Comparison of ENCODE assay signal across 2 cellular contexts in the genomic region with DNA sequence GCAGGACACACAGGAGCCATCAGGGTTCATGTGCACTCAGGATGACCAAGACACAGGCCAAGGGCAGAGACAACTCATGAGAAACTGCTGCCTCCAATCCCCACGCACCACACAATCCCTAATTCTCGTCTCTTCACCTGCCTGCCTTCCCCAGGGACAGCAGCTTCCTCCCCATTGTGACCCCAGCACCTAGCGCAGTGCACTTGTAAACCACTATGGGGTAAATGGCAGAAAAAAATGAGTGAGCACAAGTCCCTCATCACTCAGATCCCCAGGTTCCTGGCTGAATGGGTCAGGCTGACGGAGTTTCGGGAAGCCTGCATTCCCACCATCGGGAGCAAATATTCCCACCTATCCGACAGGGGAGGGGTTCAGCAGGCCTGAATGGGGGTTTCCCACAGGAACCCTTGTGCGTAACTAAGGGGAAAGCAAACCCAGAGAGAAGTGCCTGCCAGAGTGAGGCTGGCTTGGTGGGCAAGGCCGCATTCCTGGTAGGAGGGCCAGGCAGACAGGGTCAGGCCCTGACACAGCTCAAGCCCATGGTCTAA.
TF ChIP-seq lines count a peak whose summit lies in the region.

No MANE protein-coding gene starts in this region.

TF ChIP-seq in SK-N-SH, 30 proteins besides CTCF, POLR2A, EP300 and RAD21 (continued from another document):
- TF ChIP-seq, protein P1, sequence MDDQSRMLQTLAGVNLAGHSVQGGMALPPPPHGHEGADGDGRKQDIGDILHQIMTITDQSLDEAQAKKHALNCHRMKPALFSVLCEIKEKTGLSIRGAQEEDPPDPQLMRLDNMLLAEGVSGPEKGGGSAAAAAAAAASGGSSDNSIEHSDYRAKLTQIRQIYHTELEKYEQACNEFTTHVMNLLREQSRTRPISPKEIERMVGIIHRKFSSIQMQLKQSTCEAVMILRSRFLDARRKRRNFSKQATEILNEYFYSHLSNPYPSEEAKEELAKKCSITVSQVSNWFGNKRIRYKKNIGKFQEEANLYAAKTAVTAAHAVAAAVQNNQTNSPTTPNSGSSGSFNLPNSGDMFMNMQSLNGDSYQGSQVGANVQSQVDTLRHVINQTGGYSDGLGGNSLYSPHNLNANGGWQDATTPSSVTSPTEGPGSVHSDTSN (IDR thresholded peaks at IDR 0.05): no peak
- TF ChIP-seq GATA2 (CRISPR knock-in tag; IDR thresholded peaks at IDR 0.05) (no peak), GABPA (IDR thresholded peaks at IDR 0.05; ENCODE audit: low read depth) (no peak), FOSL2 (IDR thresholded peaks at IDR 0.05; ENCODE audit: borderline replicate concordance, low read depth) (no peak), POLR2AphosphoS5 (IDR thresholded peaks at IDR 0.05; ENCODE audit: low read depth, low read length) (no peak), YY1 (IDR thresholded peaks at IDR 0.05; ENCODE audit: low read depth) (no peak), NRF1 (IDR thresholded peaks at IDR 0.05; ENCODE audit: low read depth, low read length) (no peak), TCF12 (IDR thresholded peaks at IDR 0.05) (no peak), JUND (IDR thresholded peaks at IDR 0.05) (no peak), RCOR1 (IDR thresholded peaks at IDR 0.05; ENCODE audit: low read length) (no peak)
- TF ChIP-seq, protein P2, sequence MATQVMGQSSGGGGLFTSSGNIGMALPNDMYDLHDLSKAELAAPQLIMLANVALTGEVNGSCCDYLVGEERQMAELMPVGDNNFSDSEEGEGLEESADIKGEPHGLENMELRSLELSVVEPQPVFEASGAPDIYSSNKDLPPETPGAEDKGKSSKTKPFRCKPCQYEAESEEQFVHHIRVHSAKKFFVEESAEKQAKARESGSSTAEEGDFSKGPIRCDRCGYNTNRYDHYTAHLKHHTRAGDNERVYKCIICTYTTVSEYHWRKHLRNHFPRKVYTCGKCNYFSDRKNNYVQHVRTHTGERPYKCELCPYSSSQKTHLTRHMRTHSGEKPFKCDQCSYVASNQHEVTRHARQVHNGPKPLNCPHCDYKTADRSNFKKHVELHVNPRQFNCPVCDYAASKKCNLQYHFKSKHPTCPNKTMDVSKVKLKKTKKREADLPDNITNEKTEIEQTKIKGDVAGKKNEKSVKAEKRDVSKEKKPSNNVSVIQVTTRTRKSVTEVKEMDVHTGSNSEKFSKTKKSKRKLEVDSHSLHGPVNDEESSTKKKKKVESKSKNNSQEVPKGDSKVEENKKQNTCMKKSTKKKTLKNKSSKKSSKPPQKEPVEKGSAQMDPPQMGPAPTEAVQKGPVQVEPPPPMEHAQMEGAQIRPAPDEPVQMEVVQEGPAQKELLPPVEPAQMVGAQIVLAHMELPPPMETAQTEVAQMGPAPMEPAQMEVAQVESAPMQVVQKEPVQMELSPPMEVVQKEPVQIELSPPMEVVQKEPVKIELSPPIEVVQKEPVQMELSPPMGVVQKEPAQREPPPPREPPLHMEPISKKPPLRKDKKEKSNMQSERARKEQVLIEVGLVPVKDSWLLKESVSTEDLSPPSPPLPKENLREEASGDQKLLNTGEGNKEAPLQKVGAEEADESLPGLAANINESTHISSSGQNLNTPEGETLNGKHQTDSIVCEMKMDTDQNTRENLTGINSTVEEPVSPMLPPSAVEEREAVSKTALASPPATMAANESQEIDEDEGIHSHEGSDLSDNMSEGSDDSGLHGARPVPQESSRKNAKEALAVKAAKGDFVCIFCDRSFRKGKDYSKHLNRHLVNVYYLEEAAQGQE (IDR thresholded peaks at IDR 0.05; ENCODE audit: low read depth, low read length): no peak

TF ChIP-seq in SK-N-SH treated with all-trans-retinoic acid at 6 μM for 48 hours, 23 proteins besides CTCF, POLR2A, EP300 and RAD21:
- TF ChIP-seq, protein P3, sequence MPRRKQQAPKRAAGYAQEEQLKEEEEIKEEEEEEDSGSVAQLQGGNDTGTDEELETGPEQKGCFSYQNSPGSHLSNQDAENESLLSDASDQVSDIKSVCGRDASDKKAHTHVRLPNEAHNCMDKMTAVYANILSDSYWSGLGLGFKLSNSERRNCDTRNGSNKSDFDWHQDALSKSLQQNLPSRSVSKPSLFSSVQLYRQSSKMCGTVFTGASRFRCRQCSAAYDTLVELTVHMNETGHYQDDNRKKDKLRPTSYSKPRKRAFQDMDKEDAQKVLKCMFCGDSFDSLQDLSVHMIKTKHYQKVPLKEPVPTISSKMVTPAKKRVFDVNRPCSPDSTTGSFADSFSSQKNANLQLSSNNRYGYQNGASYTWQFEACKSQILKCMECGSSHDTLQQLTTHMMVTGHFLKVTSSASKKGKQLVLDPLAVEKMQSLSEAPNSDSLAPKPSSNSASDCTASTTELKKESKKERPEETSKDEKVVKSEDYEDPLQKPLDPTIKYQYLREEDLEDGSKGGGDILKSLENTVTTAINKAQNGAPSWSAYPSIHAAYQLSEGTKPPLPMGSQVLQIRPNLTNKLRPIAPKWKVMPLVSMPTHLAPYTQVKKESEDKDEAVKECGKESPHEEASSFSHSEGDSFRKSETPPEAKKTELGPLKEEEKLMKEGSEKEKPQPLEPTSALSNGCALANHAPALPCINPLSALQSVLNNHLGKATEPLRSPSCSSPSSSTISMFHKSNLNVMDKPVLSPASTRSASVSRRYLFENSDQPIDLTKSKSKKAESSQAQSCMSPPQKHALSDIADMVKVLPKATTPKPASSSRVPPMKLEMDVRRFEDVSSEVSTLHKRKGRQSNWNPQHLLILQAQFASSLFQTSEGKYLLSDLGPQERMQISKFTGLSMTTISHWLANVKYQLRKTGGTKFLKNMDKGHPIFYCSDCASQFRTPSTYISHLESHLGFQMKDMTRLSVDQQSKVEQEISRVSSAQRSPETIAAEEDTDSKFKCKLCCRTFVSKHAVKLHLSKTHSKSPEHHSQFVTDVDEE (CRISPR knock-in tag; IDR thresholded peaks at IDR 0.05): no peak
- no peak for TF ChIP-seq OSR1 (CRISPR knock-in tag; IDR thresholded peaks at IDR 0.05)
- TF ChIP-seq ARNTL (CRISPR knock-in tag; IDR thresholded peaks at IDR 0.05; ENCODE audit: borderline replicate concordance, low read depth): no peak
- TF ChIP-seq, protein P4, sequence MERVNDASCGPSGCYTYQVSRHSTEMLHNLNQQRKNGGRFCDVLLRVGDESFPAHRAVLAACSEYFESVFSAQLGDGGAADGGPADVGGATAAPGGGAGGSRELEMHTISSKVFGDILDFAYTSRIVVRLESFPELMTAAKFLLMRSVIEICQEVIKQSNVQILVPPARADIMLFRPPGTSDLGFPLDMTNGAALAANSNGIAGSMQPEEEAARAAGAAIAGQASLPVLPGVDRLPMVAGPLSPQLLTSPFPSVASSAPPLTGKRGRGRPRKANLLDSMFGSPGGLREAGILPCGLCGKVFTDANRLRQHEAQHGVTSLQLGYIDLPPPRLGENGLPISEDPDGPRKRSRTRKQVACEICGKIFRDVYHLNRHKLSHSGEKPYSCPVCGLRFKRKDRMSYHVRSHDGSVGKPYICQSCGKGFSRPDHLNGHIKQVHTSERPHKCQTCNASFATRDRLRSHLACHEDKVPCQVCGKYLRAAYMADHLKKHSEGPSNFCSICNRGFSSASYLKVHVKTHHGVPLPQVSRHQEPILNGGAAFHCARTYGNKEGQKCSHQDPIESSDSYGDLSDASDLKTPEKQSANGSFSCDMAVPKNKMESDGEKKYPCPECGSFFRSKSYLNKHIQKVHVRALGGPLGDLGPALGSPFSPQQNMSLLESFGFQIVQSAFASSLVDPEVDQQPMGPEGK (CRISPR knock-in tag; IDR thresholded peaks at IDR 0.05; ENCODE audit: borderline replicate concordance): no peak
- TF ChIP-seq TOX (CRISPR knock-in tag; IDR thresholded peaks at IDR 0.05; ENCODE audit: borderline replicate concordance): no peak
- TF ChIP-seq BACH2 (CRISPR knock-in tag; IDR thresholded peaks at IDR 0.05; ENCODE audit: borderline replicate concordance): no peak
- TF ChIP-seq ZNF70 (CRISPR knock-in tag; IDR thresholded peaks at IDR 0.05): no peak
- no peak for TF ChIP-seq ESRRG (CRISPR knock-in tag; IDR thresholded peaks at IDR 0.05)
- no peak for TF ChIP-seq ZNF565 (CRISPR knock-in tag; conservative IDR thresholded peaks at IDR 0.05; ENCODE audit: low read depth)
- no peak for TF ChIP-seq ZC3H10 (CRISPR knock-in tag; IDR thresholded peaks at IDR 0.05)
